ENCODE assay signal across 23 cellular contexts in genomic region chr12:44889871-44890270, GRCh38. TPM values are rescaled to one million over a fixed set of nuclear protein-coding genes. Genes with fewer than 3 reads are reported as not detected.
"Had no signal": no experiment of that assay in that cellular context is flagged by ENCODE, and none has a peak within 500 bp of the region (broad histone marks: within the 10 kb centered on the region; RNA-seq: fewer than 3 reads in every experiment).

No MANE protein-coding gene starts in this region.

- H3K27me3 ChIP-seq: SJSA1 had no signal

- H3K9me3 ChIP-seq: SJSA1 had no signal

- DNase-seq: IMR-90, Kasumi-1, MM.1S, MV-4-11, NCI-H1048, NCI-H1105, NCI-H1417, NCI-H146, NCI-H1694 treated with DMSO at 0.1 percent for 48 hours, NCI-H1930, NCI-H2081, NCI-H2107, NCI-H2171 treated with DMSO at 0.1 percent for 48 hours, NCI-H345, NCI-H446 treated with DMSO at 0.1 percent for 48 hours, NCI-H510A treated with DMSO at 0.1 percent for 48 hours, NCI-H526, RPMI8226, SIG-M5 had no signal

- H3K27ac ChIP-seq: KMS-11, SJSA1, SK-N-MC had no signal

- H3K4me1 ChIP-seq: SJSA1 had no signal

- H3K4me3 ChIP-seq: SJSA1, SK-N-MC had no signal

- H3K36me3 ChIP-seq: SJSA1 had no signal

- H3K9ac ChIP-seq: KMS-11 had no signal

RNA-seq across cellular contexts. Expression of gene NELL2, which starts 13.8 kb away (rescaled TPM):
- total RNA-seq: SJSA1 had no signal
- polyA plus RNA-seq: HepG2 had no signal
